In the genomic region with DNA sequence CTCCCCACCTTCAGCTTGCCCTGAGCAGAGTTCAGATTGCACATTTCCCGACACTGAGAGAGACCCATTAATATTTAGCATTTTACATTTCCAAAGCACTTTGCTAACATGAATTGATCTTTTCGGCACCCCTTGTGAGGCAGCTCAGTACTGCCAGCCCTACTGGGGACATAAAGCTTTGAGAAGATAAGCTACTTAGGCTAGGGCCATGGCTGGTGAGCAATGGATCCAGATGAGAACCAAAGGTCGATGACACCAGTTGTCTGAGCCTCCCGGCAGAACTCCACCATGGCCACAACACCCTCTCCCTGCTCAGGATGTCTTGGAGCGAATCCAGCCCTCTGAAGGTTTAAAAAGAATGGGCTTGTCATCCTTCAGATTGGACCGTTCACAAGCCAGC, we compare ENCODE assay signal across 22 cellular contexts.
"Had no signal": no experiment of that assay in that cellular context is flagged by ENCODE, and none has a peak within 500 bp of the region (broad histone marks: within the 10 kb centered on the region; RNA-seq: fewer than 3 reads in every experiment).

No MANE protein-coding gene starts in this region.

- H3K9me3 ChIP-seq: gastrocnemius medialis, left lung, lower lobe of right lung, mucosa of descending colon had no signal

- H3K4me1 ChIP-seq: esophagus squamous epithelium, gastrocnemius medialis, heart right ventricle, left lung, lower lobe of right lung had no signal

- ATAC-seq: effector memory CD8-positive, alpha-beta T cell; gastrocnemius medialis; heart right ventricle; left cardiac atrium; left lung; left ventricle myocardium superior; lower lobe of right lung; mucosa of descending colon; naive thymus-derived CD8-positive, alpha-beta T cell had no signal

- H3K36me3 ChIP-seq: esophagus squamous epithelium, gastrocnemius medialis, heart right ventricle, left lung, lower lobe of right lung had no signal

- H3K27ac ChIP-seq: epithelial cell of prostate, esophagus squamous epithelium, gastrocnemius medialis, heart right ventricle, left lung, lower lobe of right lung had no signal

- H3K4me3 ChIP-seq: esophagus squamous epithelium, gastrocnemius medialis, heart right ventricle, left lung, lower lobe of right lung, mucosa of descending colon had no signal

- DNase-seq: cortex of kidney; effector CD8-positive, alpha-beta T cell; effector memory CD8-positive, alpha-beta T cell; endodermal cell; erythroblast; esophagus squamous epithelium; foreskin fibroblast; foreskin melanocyte; gastrocnemius medialis; glutamatergic neuron; head of caudate nucleus; heart right ventricle; hippocampal formation; left cardiac atrium; left lung; left ventricle myocardium superior; lower lobe of right lung; mesenchymal stem cell; mucosa of descending colon; naive B cell; naive thymus-derived CD8-positive, alpha-beta T cell had no signal
